Comparison of ENCODE assay signal across 12 cellular contexts in genomic region chr9:13222733-13223132, GRCh38. TPM values are rescaled to one million over a fixed set of nuclear protein-coding genes. Genes with fewer than 3 reads are reported as not detected.
"Had no signal": no experiment of that assay in that cellular context is flagged by ENCODE, and none has a peak within 500 bp of the region (broad histone marks: within the 10 kb centered on the region; RNA-seq: fewer than 3 reads in every experiment).

No MANE protein-coding gene starts in this region.

RNA-seq across cellular contexts. Expression of gene MPDZ, which starts 56.8 kb away (rescaled TPM):
- total RNA-seq: activated B cell treated with CpG ODN at 0.5 μM for 24 hours; activated CD4-positive, alpha-beta memory T cell treated with anti-CD3 and anti-CD28 coated beads for 36 hours; activated CD4-positive, alpha-beta memory T cell treated with anti-CD3 and anti-CD28 coated beads, Interleukin-2, amount 10 ng/mL, durations not matched to agents 7 days and 5 days; activated CD4-positive, alpha-beta T cell treated with anti-CD3 and anti-CD28 coated beads for 36 hours; activated CD4-positive, alpha-beta T cell treated with anti-CD3 and anti-CD28 coated beads, Interleukin-2, amount 10 ng/mL, durations not matched to agents 24 days and 14 days; activated CD4-positive, alpha-beta T cell treated with anti-CD3 and anti-CD28 coated beads, Interleukin-2, amount 10 ng/mL, durations not matched to agents 7 days and 5 days; activated CD8-positive, alpha-beta memory T cell treated with anti-CD3 and anti-CD28 coated beads for 36 hours; activated CD8-positive, alpha-beta memory T cell treated with anti-CD3 and anti-CD28 coated beads, Interleukin-2, amount 10 ng/mL, durations not matched to agents 7 days and 5 days; activated CD8-positive, alpha-beta T cell treated with anti-CD3 and anti-CD28 coated beads for 36 hours; activated CD8-positive, alpha-beta T cell treated with anti-CD3 and anti-CD28 coated beads, Interleukin-2, amount 10 ng/mL, durations not matched to agents 7 days and 5 days; T-helper 1 cell treated with Interleukin-12 subunit alpha and Interleukin-12 subunit beta and Interleukin-4 antibody, amounts not matched to agents 30 ng/mL and 1 ng/mL, for 36 hours; T-helper 2 cell treated with Interferon-gamma antibody and Interleukin-4, amounts not matched to agents 100 ng/mL and 5 ng/mL, for 36 hours had no signal
